1 cellular context compared by ENCODE assay signal in genomic region chr16:57108432-57108831, GRCh38.
A peak's percentile ranks its signal among the peaks of the same experiment; 100 is the strongest.
TF ChIP-seq lines count a peak whose summit lies in the region.

No MANE protein-coding gene starts in this region.

TF ChIP-seq in K562, 482 proteins besides CTCF, POLR2A, EP300 and RAD21 (continued from another document):
- TF ChIP-seq DEAF1 (CRISPR knock-in tag; IDR thresholded peaks at IDR 0.05) (no peak), CEBPB (tag; IDR thresholded peaks at IDR 0.05) (no peak), PRDM10 (IDR thresholded peaks at IDR 0.05; ENCODE audit: partially characterized antibody) (peak; percentile 94)
